1 cellular context compared by ENCODE assay signal in genomic region chr16:84552135-84552534, GRCh38.
TF ChIP-seq lines count a peak whose summit lies in the region.

No MANE protein-coding gene starts in this region.

TF ChIP-seq in GM12878, 131 proteins besides CTCF, POLR2A, EP300 and RAD21:
- no peak for TF ChIP-seq SMAD5 (IDR thresholded peaks at IDR 0.05; ENCODE audit: low read depth)
- no peak for TF ChIP-seq IRF4 (IDR thresholded peaks at IDR 0.05; ENCODE audit: low read depth, low read length)
- no peak for TF ChIP-seq RB1 (IDR thresholded peaks at IDR 0.05; ENCODE audit: borderline replicate concordance)
- TF ChIP-seq SREBF2 (IDR thresholded peaks at IDR 0.05; ENCODE audit: low read length) = no peak
- no peak for TF ChIP-seq MEF2B (IDR thresholded peaks at IDR 0.05; ENCODE audit: partially characterized antibody, poor library complexity, severe bottlenecking)
- TF ChIP-seq, protein P1, sequence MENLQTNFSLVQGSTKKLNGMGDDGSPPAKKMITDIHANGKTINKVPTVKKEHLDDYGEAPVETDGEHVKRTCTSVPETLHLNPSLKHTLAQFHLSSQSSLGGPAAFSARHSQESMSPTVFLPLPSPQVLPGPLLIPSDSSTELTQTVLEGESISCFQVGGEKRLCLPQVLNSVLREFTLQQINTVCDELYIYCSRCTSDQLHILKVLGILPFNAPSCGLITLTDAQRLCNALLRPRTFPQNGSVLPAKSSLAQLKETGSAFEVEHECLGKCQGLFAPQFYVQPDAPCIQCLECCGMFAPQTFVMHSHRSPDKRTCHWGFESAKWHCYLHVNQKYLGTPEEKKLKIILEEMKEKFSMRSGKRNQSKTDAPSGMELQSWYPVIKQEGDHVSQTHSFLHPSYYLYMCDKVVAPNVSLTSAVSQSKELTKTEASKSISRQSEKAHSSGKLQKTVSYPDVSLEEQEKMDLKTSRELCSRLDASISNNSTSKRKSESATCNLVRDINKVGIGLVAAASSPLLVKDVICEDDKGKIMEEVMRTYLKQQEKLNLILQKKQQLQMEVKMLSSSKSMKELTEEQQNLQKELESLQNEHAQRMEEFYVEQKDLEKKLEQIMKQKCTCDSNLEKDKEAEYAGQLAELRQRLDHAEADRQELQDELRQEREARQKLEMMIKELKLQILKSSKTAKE (IDR thresholded peaks at IDR 0.05; ENCODE audit: low read depth, poor library complexity, severe bottlenecking) = no peak
- no peak for TF ChIP-seq ZBTB33 (IDR thresholded peaks at IDR 0.05)
- no peak for TF ChIP-seq TCF7 (IDR thresholded peaks at IDR 0.05; ENCODE audit: borderline replicate concordance)
- no peak for TF ChIP-seq NR2C1 (IDR thresholded peaks at IDR 0.05)
- TF ChIP-seq GATAD2B (conservative IDR thresholded peaks at IDR 0.05; ENCODE audit: low read depth) = no peak
- TF ChIP-seq, protein P2, sequence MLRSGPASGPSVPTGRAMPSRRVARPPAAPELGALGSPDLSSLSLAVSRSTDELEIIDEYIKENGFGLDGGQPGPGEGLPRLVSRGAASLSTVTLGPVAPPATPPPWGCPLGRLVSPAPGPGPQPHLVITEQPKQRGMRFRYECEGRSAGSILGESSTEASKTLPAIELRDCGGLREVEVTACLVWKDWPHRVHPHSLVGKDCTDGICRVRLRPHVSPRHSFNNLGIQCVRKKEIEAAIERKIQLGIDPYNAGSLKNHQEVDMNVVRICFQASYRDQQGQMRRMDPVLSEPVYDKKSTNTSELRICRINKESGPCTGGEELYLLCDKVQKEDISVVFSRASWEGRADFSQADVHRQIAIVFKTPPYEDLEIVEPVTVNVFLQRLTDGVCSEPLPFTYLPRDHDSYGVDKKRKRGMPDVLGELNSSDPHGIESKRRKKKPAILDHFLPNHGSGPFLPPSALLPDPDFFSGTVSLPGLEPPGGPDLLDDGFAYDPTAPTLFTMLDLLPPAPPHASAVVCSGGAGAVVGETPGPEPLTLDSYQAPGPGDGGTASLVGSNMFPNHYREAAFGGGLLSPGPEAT (IDR thresholded peaks at IDR 0.05; ENCODE audit: low read depth) = no peak
- TF ChIP-seq STAT1 (conservative IDR thresholded peaks at IDR 0.05) = no peak
- no peak for TF ChIP-seq ATF7 (IDR thresholded peaks at IDR 0.05; ENCODE audit: low read depth)
- no peak for TF ChIP-seq ASH2L (IDR thresholded peaks at IDR 0.05; ENCODE audit: borderline replicate concordance, low read depth)
- TF ChIP-seq NR2C2 (IDR thresholded peaks at IDR 0.05; ENCODE audit: borderline replicate concordance, control insufficient read depth, insufficient read length, low read depth) = no peak
- no peak for TF ChIP-seq NFIC (IDR thresholded peaks at IDR 0.05; ENCODE audit: low read depth, low read length)
- TF ChIP-seq SUZ12 (IDR thresholded peaks at IDR 0.05; ENCODE audit: unreplicated experiment) = no peak
- TF ChIP-seq TCF3 (IDR thresholded peaks at IDR 0.05; ENCODE audit: borderline replicate concordance, insufficient read depth, low read depth, low read length) = no peak
- no peak for TF ChIP-seq SP1 (IDR thresholded peaks at IDR 0.05; ENCODE audit: low read depth, low read length)
